ENCODE assay signal across 8 cellular contexts in genomic region chr10:63492317-63492690, GRCh38. TPM values are rescaled to one million over a fixed set of nuclear protein-coding genes. Genes with fewer than 3 reads are reported as not detected.
DNase-seq lines count a peak whose midpoint lies in the region; ATAC-seq and TF ChIP-seq lines count a peak whose summit lies in the region.
"Not testable (repeated sequence)": the region's sequence is repeated elsewhere in the genome, so short reads cannot be mapped to it uniquely, and the experiment has no call there.

No MANE protein-coding gene starts in this region.

- peaks cover 15 to 29% of the 10 kb centered on the region in 2 donors for H3K4me1 ChIP-seq in adrenal gland (replicated peaks in 1 of 2)
- not testable (repeated sequence) for H3K4me1 ChIP-seq in endodermal cell (ENCODE audit: control insufficient read depth, insufficient read depth, low read length); aorta (ENCODE audit: control insufficient read depth in 1 of 2, insufficient read depth in 2 of 2, low read length in 2 of 2)
- peaks cover 0 to 41% (median 26%) of the 10 kb centered on the region in 9 donors for H3K4me1 ChIP-seq in heart right ventricle

- not testable (repeated sequence) for H3K27me3 Mint-ChIP-seq in endodermal cell (ENCODE audit: insufficient read depth); nephron (ENCODE audit: low read depth)

- TF ChIP-seq CTCF in NB4 (IDR thresholded peaks at IDR 0.05; ENCODE audit: low read depth, low read length); adrenal gland (IDR thresholded peaks at IDR 0.05); endodermal cell (conservative IDR thresholded peaks at IDR 0.05); heart right ventricle (IDR thresholded peaks at IDR 0.05); nephron (IDR thresholded peaks at IDR 0.05; ENCODE audit: unreplicated experiment in 3 of 3): not testable (repeated sequence)

- DNase-seq in EL (peak; percentile 48), NB4 (ENCODE audit: low read depth) (peak; percentile 63), adrenal gland (peak; percentile 55 to 81 (median 68))
- not testable (repeated sequence) for DNase-seq in endodermal cell, heart right ventricle, aorta

- not testable (repeated sequence) for H3K9me3 ChIP-seq in adrenal gland (replicated peaks in 1 of 3); heart right ventricle; aorta (ENCODE audit: control insufficient read depth, low read length)
- H3K9me3 ChIP-seq in endodermal cell (ENCODE audit: control insufficient read depth, low read length), result peaks cover 29% of the 10 kb centered on the region

- H3K9me3 Mint-ChIP-seq in endodermal cell, result peaks cover 16% of the 10 kb centered on the region
- peaks cover 10% of the 10 kb centered on the region for H3K9me3 Mint-ChIP-seq in nephron

- not testable (repeated sequence) for TF ChIP-seq POLR2A in NB4 (IDR thresholded peaks at IDR 0.05; ENCODE audit: extremely low read depth, insufficient read length); adrenal gland (IDR thresholded peaks at IDR 0.05)

- not testable (repeated sequence) for H3K27me3 ChIP-seq in adrenal gland; endodermal cell (ENCODE audit: control insufficient read depth, insufficient read depth, low read length, poor library complexity, severe bottlenecking); heart right ventricle; aorta (ENCODE audit: control insufficient read depth in 1 of 2, insufficient read depth in 2 of 2, low read length in 1 of 2)

- H3K27ac ChIP-seq in adrenal gland (peak overlapping the region in 4 of 5 donors; percentile 60 to 89 (median 78)), heart right ventricle (peak overlapping the region in 8 of 10 donors; percentile 5 to 67 (median 46)), skin epidermis (peak overlapping the region in 16 of 21 experiments; percentile 6 to 81 (median 33))
- not testable (repeated sequence) for H3K27ac ChIP-seq in endodermal cell (ENCODE audit: low read depth, low read length); aorta (ENCODE audit: low read depth in 1 of 2, low read length in 2 of 2)

- H3K4me3 ChIP-seq in NB4 (ENCODE audit: low read depth, low read length), result peak overlapping the region; percentile 48
- not testable (repeated sequence) for H3K4me3 ChIP-seq in adrenal gland; endodermal cell (ENCODE audit: low read length); heart right ventricle; skin epidermis; aorta (ENCODE audit: low read length in 2 of 2)

- 41 to 56% (median 49%) methylated on average over 6 of the region's 6 CpGs for WGBS in adrenal gland, 4 donors
- WGBS in endodermal cell (ENCODE audit: insufficient coverage in 1 of 2, insufficient read length in 1 of 2), 2 experiments, result 92 to 95% methylated on average over 5 to 6 of the region's 6 CpGs
- 70 to 82% methylated on average over 6 of the region's 6 CpGs for WGBS in heart right ventricle, 2 donors
- 43 to 57% methylated on average over 6 of the region's 6 CpGs for WGBS in aorta, 2 donors

- intact Hi-C loops in adrenal gland (cut with DNase I); heart right ventricle (cut with DNase I); aorta (cut with DNase I): not testable (repeated sequence)

- not testable (repeated sequence) for H3K4me1 Mint-ChIP-seq in endodermal cell
- peaks cover 12% of the 10 kb centered on the region for H3K4me1 Mint-ChIP-seq in nephron

- H3K27ac Mint-ChIP-seq in endodermal cell, result peak overlapping the region; percentile 65
- H3K27ac Mint-ChIP-seq in nephron, result peak overlapping the region; percentile 47 to 61 (median 50)

- ATAC-seq in heart right ventricle (peak in 3 of 8 donors; percentile 22 to 43 (median 24)), aorta (ENCODE audit: low FRiP score) (peak; percentile 36)

- H3K4me3 Mint-ChIP-seq in endodermal cell, nephron: not testable (repeated sequence)

- H3K36me3 Mint-ChIP-seq in endodermal cell (ENCODE audit: low read depth) (peaks cover 28% of the 10 kb centered on the region), nephron (ENCODE audit: low read depth) (peaks cover 38% of the 10 kb centered on the region)

- H3K36me3 ChIP-seq in adrenal gland (replicated peaks in 1 of 2); heart right ventricle; aorta (ENCODE audit: control insufficient read depth in 1 of 2, insufficient read depth in 2 of 2, low read length in 1 of 2): not testable (repeated sequence)
- H3K36me3 ChIP-seq in endodermal cell (ENCODE audit: control insufficient read depth, insufficient read depth, low read length), result peaks cover 24% of the 10 kb centered on the region

- H3K9ac ChIP-seq in endodermal cell (ENCODE audit: extremely low read depth, low read length, poor library complexity, severe bottlenecking), result not testable (repeated sequence)

RNA-seq across cellular contexts. Expression of gene JMJD1C, which starts 26.5 kb away (rescaled TPM):
- 100 to 1,000 TPM in 2 of 8 donors, 10 to 100 TPM in 6; 36.0 to 124 (median 57.2) TPM for total RNA-seq in adrenal gland
- 10 to 100 TPM; 36.1 to 64.4 (median 48.1) TPM for polyA plus RNA-seq in adrenal gland
- 100 to 1,000 TPM in 1 of 2 donors, 10 to 100 TPM in 1; 91.3 to 114 TPM for total RNA-seq in endodermal cell
- polyA plus RNA-seq in endodermal cell (2013, experiment 1 of 2), result 79.6 TPM
- 73.7 TPM for polyA plus RNA-seq in endodermal cell (2013, experiment 2 of 2)
- 10 to 100 TPM; 30.9 to 51.9 (median 39.2) TPM for total RNA-seq in heart right ventricle
- 10 to 100 TPM; 14.4 to 70.4 TPM for polyA plus RNA-seq in heart right ventricle
- total RNA-seq in aorta, result 100 to 1,000 TPM; 103 to 108 TPM
- polyA plus RNA-seq in aorta, result 10 to 100 TPM; 21.9 to 34.1 TPM

RNA-seq across cellular contexts. Expression of gene REEP3, which starts 28.9 kb away (rescaled TPM):
- total RNA-seq in adrenal gland (10 to 100 TPM; 36.9 to 79.8 (median 53.7) TPM), endodermal cell (10 to 100 TPM; 30.7 to 33.0 TPM), heart right ventricle (10 to 100 TPM; 12.3 to 27.7 (median 18.1) TPM), aorta (10 to 100 TPM; 57.7 to 74.3 TPM)
- polyA plus RNA-seq in adrenal gland (10 to 100 TPM in 1 of 3 donors, 1 to 10 TPM in 2; 5.1 to 49.3 (median 9.3) TPM), heart right ventricle (10 to 100 TPM in 1 of 2 donors, 1 to 10 TPM in 1; 9.9 to 13.7 TPM), aorta (10 to 100 TPM; 20.9 to 28.5 TPM)
- polyA plus RNA-seq in endodermal cell (2013, experiment 1 of 2), result 37.9 TPM
- 37.1 TPM for polyA plus RNA-seq in endodermal cell (2013, experiment 2 of 2)
